In the genomic region with DNA sequence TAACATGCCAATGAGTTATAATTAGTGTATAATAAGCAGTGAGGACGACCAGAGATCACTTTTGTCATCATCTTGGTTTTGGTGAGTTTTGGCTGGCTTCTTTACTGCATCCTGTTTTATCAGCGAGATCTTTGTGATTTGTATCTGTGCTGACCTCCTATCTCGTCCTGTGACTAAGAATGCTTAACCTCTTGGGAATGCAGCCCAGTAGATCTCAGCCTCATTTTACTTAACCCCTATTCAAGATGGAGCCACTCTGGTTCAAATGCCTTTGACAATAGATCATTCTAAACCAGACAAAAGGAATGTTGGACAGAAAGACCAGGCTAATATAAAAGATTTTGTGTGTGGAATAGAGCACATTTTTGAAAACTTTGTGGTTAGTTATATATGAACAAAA, we compare ENCODE assay signal across 28 cellular contexts.
DNase-seq lines count a peak whose midpoint lies in the region; ATAC-seq and TF ChIP-seq lines count a peak whose summit lies in the region.
"Had no signal": no experiment of that assay in that cellular context is flagged by ENCODE, and none has a peak within 500 bp of the region (broad histone marks: within the 10 kb centered on the region; RNA-seq: fewer than 3 reads in every experiment).

No MANE protein-coding gene starts in this region.

- intact Hi-C loops in prostate gland (cut with DNase I): no loop called here

- no peak overlapping the region for H2BK5ac ChIP-seq in trophoblast cell (ENCODE audit: low read depth, low read length, poor library complexity)

- TF ChIP-seq CTCF in epithelial cell of esophagus (IDR thresholded peaks at IDR 0.05; ENCODE audit: insufficient read depth, low read depth, low read length, missing control alignments): no peak
- no peak for TF ChIP-seq CTCF in prostate gland (IDR thresholded peaks at IDR 0.05)

- no peak overlapping the region for H3K14ac ChIP-seq in trophoblast cell (ENCODE audit: low read length)

- H4K8ac ChIP-seq in trophoblast cell (ENCODE audit: low read depth, low read length): no peak overlapping the region

- H3K18ac ChIP-seq in trophoblast cell (ENCODE audit: low read length): no peak overlapping the region

- no peaks in the 10 kb centered on the region for H3K79me2 ChIP-seq in trophoblast cell (ENCODE audit: control insufficient read depth, insufficient read depth, low read length, poor library complexity)

- ATAC-seq in SK-N-SH treated with all-trans-retinoic acid at 6 μM for 48 hours: peak; percentile 30; the same call in 2 of the 3 replicates
- ATAC-seq: heart right ventricle, left cardiac atrium, sciatic nerve had no signal

- H2AK5ac ChIP-seq in trophoblast cell (ENCODE audit: low read length): no peak overlapping the region

- no peak overlapping the region for H2AFZ ChIP-seq in trophoblast cell (ENCODE audit: insufficient read depth, low read length, poor library complexity)
- H2AFZ ChIP-seq: GM23248 had no signal

- H3K4ac ChIP-seq in trophoblast cell (ENCODE audit: low read depth, low read length): no peak overlapping the region

- H3K9ac ChIP-seq in trophoblast cell (ENCODE audit: low read length): no peak overlapping the region
- H3K9ac ChIP-seq: GM23248 had no signal

- no peaks in the 10 kb centered on the region for H3K4me1 ChIP-seq in trophoblast cell (ENCODE audit: control insufficient read depth in 1 of 2, insufficient read depth in 2 of 2, low read length in 2 of 2)
- no peaks in the 10 kb centered on the region for H3K4me1 ChIP-seq in prostate gland (replicated peaks)
- H3K4me1 ChIP-seq: heart right ventricle, uterus had no signal

- H3K4me3 ChIP-seq in epithelial cell of esophagus (ENCODE audit: low read length): no peak overlapping the region
- H3K4me3 ChIP-seq in trophoblast cell (ENCODE audit: low read depth, low read length): no peak overlapping the region
- no peak overlapping the region for H3K4me3 ChIP-seq in prostate gland
- H3K4me3 ChIP-seq: GM23248, heart right ventricle, thoracic aorta, uterus had no signal

- no CpG with 5 or more reads among the region's 3 CpGs for WGBS in trophoblast cell (ENCODE audit: extremely low coverage, insufficient coverage, insufficient read length)
- WGBS in prostate gland: 68% methylated on average over 3 of the region's 3 CpGs

- H3K79me1 ChIP-seq in trophoblast cell (ENCODE audit: low read length): no peaks in the 10 kb centered on the region

- H3K27ac ChIP-seq in trophoblast cell (ENCODE audit: low read depth, low read length) (no peak overlapping the region), prostate gland (no peak overlapping the region)
- H3K27ac ChIP-seq: GM23248, heart right ventricle, thoracic aorta, uterus had no signal

- H3K23ac ChIP-seq in trophoblast cell (ENCODE audit: low read length): no peak overlapping the region

- H4K91ac ChIP-seq in trophoblast cell (ENCODE audit: low read depth, low read length): no peak overlapping the region

- no peak overlapping the region for H4K12ac ChIP-seq in trophoblast cell (ENCODE audit: low read depth, low read length)

- peak; percentile 60 for DNase-seq in HT1080 (ENCODE audit: low read depth)
- peak; percentile 13 for DNase-seq in epithelial cell of esophagus (ENCODE audit: low read depth)
- peak; percentile 77 to 94 for DNase-seq in trophoblast cell
- no peak for DNase-seq in prostate gland (ENCODE audit: low spot score)
- DNase-seq in activated CD4-positive, alpha-beta T cell treated with anti-CD3 and anti-CD28 coated beads for 1 hour: no peak
- no peak for DNase-seq in activated naive CD4-positive, alpha-beta T cell treated with anti-CD3 and anti-CD28 coated beads, Interleukin-2, amount 50 U/mL, for 16 hours
- no peak for DNase-seq in activated naive CD4-positive, alpha-beta T cell treated with Interleukin-2 at 50 U/mL for 16 hours
- DNase-seq: activated CD4-positive, CD25-positive, alpha-beta regulatory T cell treated with anti-CD3 and anti-CD28 coated beads, Interleukin-2, amount 50 U/mL, for 72 hours; activated CD8-positive, alpha-beta memory T cell treated with anti-CD3 and anti-CD28 coated beads for 24 hours; activated effector memory CD4-positive, alpha-beta T cell treated with Interleukin-2 at 50 U/mL for 16 hours; DMS 273 treated with DMSO at 0.1 percent for 48 hours; effector CD8-positive, alpha-beta T cell; erythroblast; GM23248; heart right ventricle; HFFc6; Karpas-422; left cardiac atrium; mesenchymal stem cell; NCI-H1436 treated with DMSO at 0.1 percent for 48 hours; NCI-H2107; NCI-H446; Right ventricle myocardium superior; stimulated activated naive CD4-positive, alpha-beta T cell treated with Interleukin-2 at 50 U/mL for 16 hours; uterus had no signal

- H3K9me3 ChIP-seq in trophoblast cell (ENCODE audit: insufficient read depth, low read depth, low read length) (no peaks in the 10 kb centered on the region), prostate gland (no peaks in the 10 kb centered on the region)
- H3K9me3 ChIP-seq: heart right ventricle, thoracic aorta, uterus had no signal

- H3K4me2 ChIP-seq in trophoblast cell (ENCODE audit: low read length): no peak overlapping the region

- H2BK120ac ChIP-seq in trophoblast cell (ENCODE audit: insufficient read depth, low read length, poor library complexity): no peak overlapping the region

- H3K27me3 ChIP-seq in trophoblast cell (ENCODE audit: insufficient read depth, low read length) (no peaks in the 10 kb centered on the region), prostate gland (replicated peaks; ENCODE audit: insufficient read depth) (no peaks in the 10 kb centered on the region)
- H3K27me3 ChIP-seq: heart right ventricle, uterus had no signal

- H2BK12ac ChIP-seq in trophoblast cell (ENCODE audit: low read length): no peak overlapping the region

- TF ChIP-seq POLR2A in prostate gland (IDR thresholded peaks at IDR 0.05): no peak

- H3K36me3 ChIP-seq in trophoblast cell (ENCODE audit: control insufficient read depth in 1 of 2, insufficient read depth in 2 of 2, low read length in 2 of 2): no peaks in the 10 kb centered on the region
- no peaks in the 10 kb centered on the region for H3K36me3 ChIP-seq in prostate gland
- H3K36me3 ChIP-seq: heart right ventricle, thoracic aorta, uterus had no signal

TF ChIP-seq in SK-N-SH treated with all-trans-retinoic acid at 6 μM for 48 hours, 23 proteins besides CTCF, POLR2A, EP300 and RAD21:
- TF ChIP-seq OSR1 (CRISPR knock-in tag; IDR thresholded peaks at IDR 0.05) (0 out of 2 replicates have a peak, but pooled peaks have one; percentile 80), GLIS3 (CRISPR knock-in tag; IDR thresholded peaks at IDR 0.05) (no peak)

Comparison
In these comparisons a context has a peak if more than half of its experiments do, and no peak if none do; other contexts are left out.
1. DNase-seq: peak in HT1080 (single experiment), epithelial cell of esophagus (single experiment) and trophoblast cell (2 of 2); none in prostate gland (single experiment), activated CD4-positive, alpha-beta T cell treated with anti-CD3 and anti-CD28 coated beads for 1 hour (single experiment), activated naive CD4-positive, alpha-beta T cell treated with anti-CD3 and anti-CD28 coated beads, Interleukin-2, amount 50 U/mL, for 16 hours (single experiment) and activated naive CD4-positive, alpha-beta T cell treated with Interleukin-2 at 50 U/mL for 16 hours (single experiment).